1 cellular context compared by ENCODE assay signal in the genomic region with DNA sequence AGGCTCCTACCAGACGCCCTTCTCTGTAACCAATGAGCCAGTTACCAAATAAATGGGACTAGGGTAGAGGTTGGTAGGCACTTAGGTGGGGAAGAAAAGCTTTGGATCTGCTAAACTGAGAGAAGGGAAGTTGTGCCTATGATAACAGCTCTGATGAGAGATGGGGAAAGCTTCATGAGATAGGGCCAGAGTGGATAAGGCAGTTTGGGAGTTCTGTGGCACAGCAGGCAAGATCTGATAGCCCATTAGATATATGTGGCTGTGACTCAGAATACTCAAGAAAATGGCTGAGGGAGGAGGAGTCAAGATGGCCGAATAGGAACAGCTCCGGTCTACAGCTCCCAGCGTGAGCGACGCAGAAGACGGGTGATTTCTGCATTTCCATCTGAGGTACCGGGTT.
A peak's percentile ranks its signal among the peaks of the same experiment; 100 is the strongest.
TF ChIP-seq lines count a peak whose summit lies in the region.

No MANE protein-coding gene starts in this region.

TF ChIP-seq in K562, 482 proteins besides CTCF, POLR2A, EP300 and RAD21 (continued from another document and continues in another):
- TF ChIP-seq JUN (IDR thresholded peaks at IDR 0.05; ENCODE audit: borderline replicate concordance, low read depth, low read length) (0 out of 2 replicates have a peak, but pooled peaks have one; percentile 6), JUN (CRISPR knock-in tag; IDR thresholded peaks at IDR 0.05; ENCODE audit: borderline replicate concordance) (no peak), POLR2H (tag; IDR thresholded peaks at IDR 0.05; ENCODE audit: low read depth) (peak; percentile 86), ZNF41 (CRISPR knock-in tag; conservative IDR thresholded peaks at IDR 0.05) (no peak), MTA1 (IDR thresholded peaks at IDR 0.05; ENCODE audit: borderline replicate concordance) (peak; percentile 69; the same call in 1 of the 2 replicates), CBFA2T2 (conservative IDR thresholded peaks at IDR 0.05) (peak; percentile 42), ZNF175 (CRISPR knock-in tag; IDR thresholded peaks at IDR 0.05; ENCODE audit: low read depth) (no peak), ZNF766 (CRISPR knock-in tag; conservative IDR thresholded peaks at IDR 0.05) (peak; percentile 36; the same call in 1 of the 2 replicates), MEIS2 (IDR thresholded peaks at IDR 0.05; ENCODE audit: partially characterized antibody) (peak; percentile 89), POLR2B (IDR thresholded peaks at IDR 0.05; ENCODE audit: low read depth, partially characterized antibody) (peak; percentile 48), CXXC5 (CRISPR knock-in tag; IDR thresholded peaks at IDR 0.05) (peak; percentile 46; the same call in 1 of the 2 replicates), NRF1 (conservative IDR thresholded peaks at IDR 0.05 in 1 of 2, IDR thresholded peaks at IDR 0.05 in 1 of 2) (peak; percentile 48 to 58), MTA3 (IDR thresholded peaks at IDR 0.05; ENCODE audit: borderline replicate concordance) (peak; percentile 60; the same call in 1 of the 2 replicates), FIP1L1 (IDR thresholded peaks at IDR 0.05; ENCODE audit: low read depth, low read length, poor library complexity, severe bottlenecking) (no peak), PRPF4 (IDR thresholded peaks at IDR 0.05; ENCODE audit: insufficient read depth, low read depth, low read length, poor library complexity, severe bottlenecking) (no peak), TBP (optimal IDR thresholded peaks at IDR 0.05; ENCODE audit: low read depth, low read length) (peak; percentile 54), YY1 (IDR thresholded peaks at IDR 0.05; ENCODE audit: borderline replicate concordance in 1 of 3, control insufficient read depth in 1 of 3, extremely low read depth in 1 of 3, insufficient read depth in 3 of 3, insufficient read length in 1 of 3, insufficient replicate concordance in 2 of 3, low read depth in 1 of 3, low read length in 2 of 3) (peak in 2 of 3 experiments; percentile 47 to 89), HDAC8 (tag; IDR thresholded peaks at IDR 0.05) (peak; percentile 18; the same call in 1 of the 2 replicates), SIX5 (IDR thresholded peaks at IDR 0.05; ENCODE audit: borderline replicate concordance in 1 of 2, insufficient read depth in 1 of 2, low read depth in 1 of 2, low read length in 2 of 2) (no peak), DDX20 (tag; IDR thresholded peaks at IDR 0.05; ENCODE audit: low read depth) (no peak), DMBX1 (CRISPR knock-in tag; IDR thresholded peaks at IDR 0.05; ENCODE audit: borderline replicate concordance) (0 out of 2 replicates have a peak, but pooled peaks have one; percentile 24), MAFF (IDR thresholded peaks at IDR 0.05; ENCODE audit: low read length) (no peak), ZNF75A (CRISPR knock-in tag; IDR thresholded peaks at IDR 0.05) (peak; percentile 82), TEAD4 (IDR thresholded peaks at IDR 0.05; ENCODE audit: low read length) (peak; percentile 69), TEAD4 (CRISPR knock-in tag; IDR thresholded peaks at IDR 0.05; ENCODE audit: borderline replicate concordance) (no peak), FOSL1 (tag; conservative IDR thresholded peaks at IDR 0.05) (peak; percentile 86), L3MBTL2 (IDR thresholded peaks at IDR 0.05) (peak; percentile 71), ZEB2 (IDR thresholded peaks at IDR 0.05) (peak; percentile 63; the same call in 1 of the 2 replicates), NR4A1 (CRISPR knock-in tag; IDR thresholded peaks at IDR 0.05) (no peak), NR4A1 (tag; IDR thresholded peaks at IDR 0.05) (0 out of 2 replicates have a peak, but pooled peaks have one; percentile 50), RB1 (IDR thresholded peaks at IDR 0.05; ENCODE audit: low read depth) (no peak), TRIM28 (IDR thresholded peaks at IDR 0.05) (peak; percentile 38; the same call in 1 of the 2 replicates), SMARCC2 (IDR thresholded peaks at IDR 0.05; ENCODE audit: low read depth) (0 out of 2 replicates have a peak, but pooled peaks have one; percentile 38), TAL1 (IDR thresholded peaks at IDR 0.05) (peak; percentile 58), PHB2 (IDR thresholded peaks at IDR 0.05; ENCODE audit: low read depth) (no peak), GATAD2B (IDR thresholded peaks at IDR 0.05; ENCODE audit: borderline replicate concordance) (peak; percentile 16; the same call in 1 of the 2 replicates), HDAC2 (IDR thresholded peaks at IDR 0.05) (peak; percentile 53; the same call in 1 of the 2 replicates), ZNF76 (CRISPR knock-in tag; IDR thresholded peaks at IDR 0.05; ENCODE audit: borderline replicate concordance) (peak; percentile 39; the same call in 1 of the 2 replicates), ZNF121 (CRISPR knock-in tag; conservative IDR thresholded peaks at IDR 0.05) (no peak), CCAR2 (IDR thresholded peaks at IDR 0.05; ENCODE audit: low read depth, low read length) (no peak)
- TF ChIP-seq, protein P1, sequence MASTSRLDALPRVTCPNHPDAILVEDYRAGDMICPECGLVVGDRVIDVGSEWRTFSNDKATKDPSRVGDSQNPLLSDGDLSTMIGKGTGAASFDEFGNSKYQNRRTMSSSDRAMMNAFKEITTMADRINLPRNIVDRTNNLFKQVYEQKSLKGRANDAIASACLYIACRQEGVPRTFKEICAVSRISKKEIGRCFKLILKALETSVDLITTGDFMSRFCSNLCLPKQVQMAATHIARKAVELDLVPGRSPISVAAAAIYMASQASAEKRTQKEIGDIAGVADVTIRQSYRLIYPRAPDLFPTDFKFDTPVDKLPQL (IDR thresholded peaks at IDR 0.05; ENCODE audit: extremely low read depth, insufficient read length), result no peak
- TF ChIP-seq, protein P2, sequence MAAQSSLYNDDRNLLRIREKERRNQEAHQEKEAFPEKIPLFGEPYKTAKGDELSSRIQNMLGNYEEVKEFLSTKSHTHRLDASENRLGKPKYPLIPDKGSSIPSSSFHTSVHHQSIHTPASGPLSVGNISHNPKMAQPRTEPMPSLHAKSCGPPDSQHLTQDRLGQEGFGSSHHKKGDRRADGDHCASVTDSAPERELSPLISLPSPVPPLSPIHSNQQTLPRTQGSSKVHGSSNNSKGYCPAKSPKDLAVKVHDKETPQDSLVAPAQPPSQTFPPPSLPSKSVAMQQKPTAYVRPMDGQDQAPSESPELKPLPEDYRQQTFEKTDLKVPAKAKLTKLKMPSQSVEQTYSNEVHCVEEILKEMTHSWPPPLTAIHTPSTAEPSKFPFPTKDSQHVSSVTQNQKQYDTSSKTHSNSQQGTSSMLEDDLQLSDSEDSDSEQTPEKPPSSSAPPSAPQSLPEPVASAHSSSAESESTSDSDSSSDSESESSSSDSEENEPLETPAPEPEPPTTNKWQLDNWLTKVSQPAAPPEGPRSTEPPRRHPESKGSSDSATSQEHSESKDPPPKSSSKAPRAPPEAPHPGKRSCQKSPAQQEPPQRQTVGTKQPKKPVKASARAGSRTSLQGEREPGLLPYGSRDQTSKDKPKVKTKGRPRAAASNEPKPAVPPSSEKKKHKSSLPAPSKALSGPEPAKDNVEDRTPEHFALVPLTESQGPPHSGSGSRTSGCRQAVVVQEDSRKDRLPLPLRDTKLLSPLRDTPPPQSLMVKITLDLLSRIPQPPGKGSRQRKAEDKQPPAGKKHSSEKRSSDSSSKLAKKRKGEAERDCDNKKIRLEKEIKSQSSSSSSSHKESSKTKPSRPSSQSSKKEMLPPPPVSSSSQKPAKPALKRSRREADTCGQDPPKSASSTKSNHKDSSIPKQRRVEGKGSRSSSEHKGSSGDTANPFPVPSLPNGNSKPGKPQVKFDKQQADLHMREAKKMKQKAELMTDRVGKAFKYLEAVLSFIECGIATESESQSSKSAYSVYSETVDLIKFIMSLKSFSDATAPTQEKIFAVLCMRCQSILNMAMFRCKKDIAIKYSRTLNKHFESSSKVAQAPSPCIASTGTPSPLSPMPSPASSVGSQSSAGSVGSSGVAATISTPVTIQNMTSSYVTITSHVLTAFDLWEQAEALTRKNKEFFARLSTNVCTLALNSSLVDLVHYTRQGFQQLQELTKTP (IDR thresholded peaks at IDR 0.05; ENCODE audit: low read depth in 1 of 2, partially characterized antibody in 2 of 2), result peak in 1 of 2 experiments; percentile 62
- TF ChIP-seq, protein P3, sequence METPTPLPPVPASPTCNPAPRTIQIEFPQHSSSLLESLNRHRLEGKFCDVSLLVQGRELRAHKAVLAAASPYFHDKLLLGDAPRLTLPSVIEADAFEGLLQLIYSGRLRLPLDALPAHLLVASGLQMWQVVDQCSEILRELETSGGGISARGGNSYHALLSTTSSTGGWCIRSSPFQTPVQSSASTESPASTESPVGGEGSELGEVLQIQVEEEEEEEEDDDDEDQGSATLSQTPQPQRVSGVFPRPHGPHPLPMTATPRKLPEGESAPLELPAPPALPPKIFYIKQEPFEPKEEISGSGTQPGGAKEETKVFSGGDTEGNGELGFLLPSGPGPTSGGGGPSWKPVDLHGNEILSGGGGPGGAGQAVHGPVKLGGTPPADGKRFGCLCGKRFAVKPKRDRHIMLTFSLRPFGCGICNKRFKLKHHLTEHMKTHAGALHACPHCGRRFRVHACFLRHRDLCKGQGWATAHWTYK (CRISPR knock-in tag; IDR thresholded peaks at IDR 0.05), result peak; percentile 78; the same call in 1 of the 2 replicates
- TF ChIP-seq, protein P4, sequence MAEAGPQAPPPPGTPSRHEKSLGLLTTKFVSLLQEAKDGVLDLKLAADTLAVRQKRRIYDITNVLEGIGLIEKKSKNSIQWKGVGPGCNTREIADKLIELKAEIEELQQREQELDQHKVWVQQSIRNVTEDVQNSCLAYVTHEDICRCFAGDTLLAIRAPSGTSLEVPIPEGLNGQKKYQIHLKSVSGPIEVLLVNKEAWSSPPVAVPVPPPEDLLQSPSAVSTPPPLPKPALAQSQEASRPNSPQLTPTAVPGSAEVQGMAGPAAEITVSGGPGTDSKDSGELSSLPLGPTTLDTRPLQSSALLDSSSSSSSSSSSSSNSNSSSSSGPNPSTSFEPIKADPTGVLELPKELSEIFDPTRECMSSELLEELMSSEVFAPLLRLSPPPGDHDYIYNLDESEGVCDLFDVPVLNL (CRISPR knock-in tag; IDR thresholded peaks at IDR 0.05; ENCODE audit: low read depth), result no peak
- TF ChIP-seq, protein P5, sequence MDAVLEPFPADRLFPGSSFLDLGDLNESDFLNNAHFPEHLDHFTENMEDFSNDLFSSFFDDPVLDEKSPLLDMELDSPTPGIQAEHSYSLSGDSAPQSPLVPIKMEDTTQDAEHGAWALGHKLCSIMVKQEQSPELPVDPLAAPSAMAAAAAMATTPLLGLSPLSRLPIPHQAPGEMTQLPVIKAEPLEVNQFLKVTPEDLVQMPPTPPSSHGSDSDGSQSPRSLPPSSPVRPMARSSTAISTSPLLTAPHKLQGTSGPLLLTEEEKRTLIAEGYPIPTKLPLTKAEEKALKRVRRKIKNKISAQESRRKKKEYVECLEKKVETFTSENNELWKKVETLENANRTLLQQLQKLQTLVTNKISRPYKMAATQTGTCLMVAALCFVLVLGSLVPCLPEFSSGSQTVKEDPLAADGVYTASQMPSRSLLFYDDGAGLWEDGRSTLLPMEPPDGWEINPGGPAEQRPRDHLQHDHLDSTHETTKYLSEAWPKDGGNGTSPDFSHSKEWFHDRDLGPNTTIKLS (IDR thresholded peaks at IDR 0.05; ENCODE audit: borderline replicate concordance, low read depth), result peak; percentile 71
- TF ChIP-seq, protein P6, sequence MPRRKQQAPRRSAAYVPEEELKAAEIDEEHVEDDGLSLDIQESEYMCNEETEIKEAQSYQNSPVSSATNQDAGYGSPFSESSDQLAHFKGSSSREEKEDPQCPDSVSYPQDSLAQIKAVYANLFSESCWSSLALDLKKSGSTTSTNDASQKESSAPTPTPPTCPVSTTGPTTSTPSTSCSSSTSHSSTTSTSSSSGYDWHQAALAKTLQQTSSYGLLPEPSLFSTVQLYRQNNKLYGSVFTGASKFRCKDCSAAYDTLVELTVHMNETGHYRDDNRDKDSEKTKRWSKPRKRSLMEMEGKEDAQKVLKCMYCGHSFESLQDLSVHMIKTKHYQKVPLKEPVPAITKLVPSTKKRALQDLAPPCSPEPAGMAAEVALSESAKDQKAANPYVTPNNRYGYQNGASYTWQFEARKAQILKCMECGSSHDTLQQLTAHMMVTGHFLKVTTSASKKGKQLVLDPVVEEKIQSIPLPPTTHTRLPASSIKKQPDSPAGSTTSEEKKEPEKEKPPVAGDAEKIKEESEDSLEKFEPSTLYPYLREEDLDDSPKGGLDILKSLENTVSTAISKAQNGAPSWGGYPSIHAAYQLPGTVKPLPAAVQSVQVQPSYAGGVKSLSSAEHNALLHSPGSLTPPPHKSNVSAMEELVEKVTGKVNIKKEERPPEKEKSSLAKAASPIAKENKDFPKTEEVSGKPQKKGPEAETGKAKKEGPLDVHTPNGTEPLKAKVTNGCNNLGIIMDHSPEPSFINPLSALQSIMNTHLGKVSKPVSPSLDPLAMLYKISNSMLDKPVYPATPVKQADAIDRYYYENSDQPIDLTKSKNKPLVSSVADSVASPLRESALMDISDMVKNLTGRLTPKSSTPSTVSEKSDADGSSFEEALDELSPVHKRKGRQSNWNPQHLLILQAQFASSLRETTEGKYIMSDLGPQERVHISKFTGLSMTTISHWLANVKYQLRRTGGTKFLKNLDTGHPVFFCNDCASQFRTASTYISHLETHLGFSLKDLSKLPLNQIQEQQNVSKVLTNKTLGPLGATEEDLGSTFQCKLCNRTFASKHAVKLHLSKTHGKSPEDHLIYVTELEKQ (CRISPR knock-in tag; IDR thresholded peaks at IDR 0.05), result no peak
- TF ChIP-seq, protein P7, sequence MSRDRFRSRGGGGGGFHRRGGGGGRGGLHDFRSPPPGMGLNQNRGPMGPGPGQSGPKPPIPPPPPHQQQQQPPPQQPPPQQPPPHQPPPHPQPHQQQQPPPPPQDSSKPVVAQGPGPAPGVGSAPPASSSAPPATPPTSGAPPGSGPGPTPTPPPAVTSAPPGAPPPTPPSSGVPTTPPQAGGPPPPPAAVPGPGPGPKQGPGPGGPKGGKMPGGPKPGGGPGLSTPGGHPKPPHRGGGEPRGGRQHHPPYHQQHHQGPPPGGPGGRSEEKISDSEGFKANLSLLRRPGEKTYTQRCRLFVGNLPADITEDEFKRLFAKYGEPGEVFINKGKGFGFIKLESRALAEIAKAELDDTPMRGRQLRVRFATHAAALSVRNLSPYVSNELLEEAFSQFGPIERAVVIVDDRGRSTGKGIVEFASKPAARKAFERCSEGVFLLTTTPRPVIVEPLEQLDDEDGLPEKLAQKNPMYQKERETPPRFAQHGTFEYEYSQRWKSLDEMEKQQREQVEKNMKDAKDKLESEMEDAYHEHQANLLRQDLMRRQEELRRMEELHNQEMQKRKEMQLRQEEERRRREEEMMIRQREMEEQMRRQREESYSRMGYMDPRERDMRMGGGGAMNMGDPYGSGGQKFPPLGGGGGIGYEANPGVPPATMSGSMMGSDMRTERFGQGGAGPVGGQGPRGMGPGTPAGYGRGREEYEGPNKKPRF (IDR thresholded peaks at IDR 0.05; ENCODE audit: low read depth, low read length), result no peak
